ENCODE assay signal across 22 cellular contexts in genomic region chr10:72728462-72728861, GRCh38. TPM values are rescaled to one million over a fixed set of nuclear protein-coding genes. Genes with fewer than 3 reads are reported as not detected.
DNase-seq lines count a peak whose midpoint lies in the region; ATAC-seq and TF ChIP-seq lines count a peak whose summit lies in the region.
"Had no signal": no experiment of that assay in that cellular context is flagged by ENCODE, and none has a peak within 500 bp of the region (broad histone marks: within the 10 kb centered on the region; RNA-seq: fewer than 3 reads in every experiment).

No MANE protein-coding gene starts in this region.

- no TSS peak for BruUV-seq in Calu3 (replicated peaks; lab: Mats Ljungman, UMichigan)

- intact Hi-C loops in Calu3 (cut with micrococcal nuclease; ENCODE audit: unreplicated experiment): no loop called here

- no peaks in the 10 kb centered on the region for H3K36me3 ChIP-seq in HEK293 (ENCODE audit: control insufficient read depth in 2 of 2, insufficient read depth in 1 of 2, low read length in 2 of 2)

- DNase-seq in Calu3 (no peak), mesothelial cell of epicardium (ENCODE audit: low spot score in 2 of 2, unreplicated experiment in 2 of 2) (no peak), medulla oblongata (ENCODE audit: extremely low spot score) (no peak), mucosa of gallbladder (ENCODE audit: low spot score) (no peak), WTC11 (ENCODE audit: low spot score) (no peak)
- DNase-seq in activated naive CD8-positive, alpha-beta T cell treated with anti-CD3 and anti-CD28 coated beads for 36 hours: no peak
- DNase-seq: CD8-positive, alpha-beta T cell; DMS79; GOT3; NCI-H1105 treated with DMSO at 0.1 percent for 48 hours; NCI-H187; NCI-H2227 treated with DMSO at 0.1 percent for 48 hours; NCI-H510A treated with DMSO at 0.1 percent for 48 hours; NCI-H774; PC-3; RPMI8226; SHP77 treated with DMSO at 0.1 percent for 48 hours; SK-N-SH had no signal

- H3K9me3 ChIP-seq in HEK293 (ENCODE audit: control insufficient read depth, insufficient read depth, low read depth, low read length): no peaks in the 10 kb centered on the region
- H3K9me3 ChIP-seq: BLaER1 treated with 17β-estradiol and CSF1 and Interleukin-3, amounts not matched to agents 10 nM and 100 nM; SK-N-SH had no signal

- TF ChIP-seq CTCF in Calu3 (IDR thresholded peaks at IDR 0.05; ENCODE audit: unreplicated experiment) (no peak), HEK293 (tag by site-specific recombination; IDR thresholded peaks at IDR 0.05) (no peak), mesothelial cell of epicardium (IDR thresholded peaks at IDR 0.05; ENCODE audit: unreplicated experiment) (no peak), WTC11 (IDR thresholded peaks at IDR 0.05) (no peak)

- H3K4me1 Mint-ChIP-seq in Calu3 (ENCODE audit: low read depth, unreplicated experiment) (peaks cover 44% of the 10 kb centered on the region), mesothelial cell of epicardium (peaks cover 22% of the 10 kb centered on the region), WTC11 (peaks cover 6% of the 10 kb centered on the region)
- peaks cover 12% of the 10 kb centered on the region for H3K4me1 Mint-ChIP-seq in activated T-helper 17 cell treated with anti-CD3 and anti-CD28 coated beads, Interleukin-2, amount 50 U/mL, for 72 hours
- H3K4me1 Mint-ChIP-seq in activated naive CD8-positive, alpha-beta T cell treated with anti-CD3 and anti-CD28 coated beads for 36 hours: peaks cover 21% of the 10 kb centered on the region

- H3K27ac ChIP-seq in HEK293 (ENCODE audit: extremely low read depth, low read depth, low read length): no peak overlapping the region
- H3K27ac ChIP-seq: BLaER1 treated with 17β-estradiol and CSF1 and Interleukin-3, amounts not matched to agents 10 nM and 100 nM; HL-60 had no signal

- H3K4me3 Mint-ChIP-seq in Calu3 (ENCODE audit: low read depth, unreplicated experiment) (peak overlapping the region; percentile 0), mesothelial cell of epicardium (no peak overlapping the region), WTC11 (no peak overlapping the region)
- H3K4me3 Mint-ChIP-seq in activated T-helper 17 cell treated with anti-CD3 and anti-CD28 coated beads, Interleukin-2, amount 50 U/mL, for 72 hours: peak overlapping the region; percentile 30
- no peak overlapping the region for H3K4me3 Mint-ChIP-seq in activated naive CD8-positive, alpha-beta T cell treated with anti-CD3 and anti-CD28 coated beads for 36 hours
- H3K4me3 Mint-ChIP-seq: CD8-positive, alpha-beta T cell had no signal

- H3K4me1 ChIP-seq in HEK293 (ENCODE audit: control insufficient read depth, insufficient read depth, low read length): 0 out of 2 replicates have a peak, but pooled peaks cover 6% of the 10 kb centered on the region
- H3K4me1 ChIP-seq: BLaER1 treated with 17β-estradiol and CSF1 and Interleukin-3, amounts not matched to agents 10 nM and 100 nM had no signal

- ATAC-seq in activated T-helper 17 cell treated with anti-CD3 and anti-CD28 coated beads, Interleukin-2, amount 50 U/mL, for 72 hours (replicated peaks): no peak
- no peak for ATAC-seq in WTC11
- ATAC-seq: CD8-positive, alpha-beta T cell; PC-3 had no signal

- H3K27me3 Mint-ChIP-seq in Calu3 (ENCODE audit: unreplicated experiment) (no peaks in the 10 kb centered on the region), mesothelial cell of epicardium (ENCODE audit: low read depth) (no peaks in the 10 kb centered on the region), WTC11 (ENCODE audit: low read depth) (no peaks in the 10 kb centered on the region)
- H3K27me3 Mint-ChIP-seq in activated T-helper 17 cell treated with anti-CD3 and anti-CD28 coated beads, Interleukin-2, amount 50 U/mL, for 72 hours: no peaks in the 10 kb centered on the region
- no peaks in the 10 kb centered on the region for H3K27me3 Mint-ChIP-seq in activated naive CD8-positive, alpha-beta T cell treated with anti-CD3 and anti-CD28 coated beads for 36 hours

- CTCF ChIA-PET in Calu3 (lab: Charles Lee) (interaction anchor here (0.5 to 1.1 kb wide), 3 partner anchors 9 to 46 kb away, joined by 3 to 8 read pairs (median 4); no protein-coding TSS in a partner anchor), HEK293 (lab: Yijun Ruan, JAX) (interaction anchor here (0.6 to 0.7 kb wide), 2 partner anchors 9 to 12 kb away, joined by 3 to 5 read pairs; no protein-coding TSS in a partner anchor), WTC11 (lab: Charles Lee) (interaction anchor here (0.5 kb wide), 1 partner anchor 354 kb away, joined by 3 read pairs; no protein-coding TSS in a partner anchor)

- H3K4me3 ChIP-seq in HEK293 (ENCODE audit: low read depth, low read length): no peak overlapping the region
- H3K4me3 ChIP-seq: BLaER1 treated with 17β-estradiol and CSF1 and Interleukin-3, amounts not matched to agents 10 nM and 100 nM had no signal

- H3K27ac Mint-ChIP-seq in Calu3 (ENCODE audit: unreplicated experiment) (peak overlapping the region; percentile 1), mesothelial cell of epicardium (peak overlapping the region; percentile 28), WTC11 (no peak overlapping the region)
- H3K27ac Mint-ChIP-seq in activated T-helper 17 cell treated with anti-CD3 and anti-CD28 coated beads, Interleukin-2, amount 50 U/mL, for 72 hours: no peak overlapping the region
- no peak overlapping the region for H3K27ac Mint-ChIP-seq in activated naive CD8-positive, alpha-beta T cell treated with anti-CD3 and anti-CD28 coated beads for 36 hours
- H3K27ac Mint-ChIP-seq: CD8-positive, alpha-beta T cell had no signal

- H3K9me3 Mint-ChIP-seq in Calu3 (ENCODE audit: low read depth, unreplicated experiment) (no peaks in the 10 kb centered on the region), mesothelial cell of epicardium (no peaks in the 10 kb centered on the region), WTC11 (peaks cover 4% of the 10 kb centered on the region; the same call in 1 of the 2 replicates)
- H3K9me3 Mint-ChIP-seq in activated T-helper 17 cell treated with anti-CD3 and anti-CD28 coated beads, Interleukin-2, amount 50 U/mL, for 72 hours: no peaks in the 10 kb centered on the region
- no peaks in the 10 kb centered on the region for H3K9me3 Mint-ChIP-seq in activated naive CD8-positive, alpha-beta T cell treated with anti-CD3 and anti-CD28 coated beads for 36 hours
- H3K9me3 Mint-ChIP-seq: CD8-positive, alpha-beta T cell had no signal

- POLR2A ChIA-PET in HEK293 (lab: Yijun Ruan, JAX): no interaction called here
- POLR2A ChIA-PET in WTC11 (lab: Charles Lee): no interaction called here

- H3K36me3 Mint-ChIP-seq in Calu3 (ENCODE audit: insufficient read depth, unreplicated experiment) (peaks cover 10% of the 10 kb centered on the region), mesothelial cell of epicardium (peaks cover 13% of the 10 kb centered on the region), WTC11 (peaks cover 6% of the 10 kb centered on the region)
- no peaks in the 10 kb centered on the region for H3K36me3 Mint-ChIP-seq in activated T-helper 17 cell treated with anti-CD3 and anti-CD28 coated beads, Interleukin-2, amount 50 U/mL, for 72 hours (ENCODE audit: low read depth)
- H3K36me3 Mint-ChIP-seq in activated naive CD8-positive, alpha-beta T cell treated with anti-CD3 and anti-CD28 coated beads for 36 hours: peaks cover 2% of the 10 kb centered on the region

TF ChIP-seq in HEK293, 187 proteins besides CTCF, POLR2A, EP300 and RAD21:
- no peak for TF ChIP-seq YY1 (tag by site-specific recombination; IDR thresholded peaks at IDR 0.05)
- TF ChIP-seq ZNF596 (tag by site-specific recombination; IDR thresholded peaks at IDR 0.05): no peak
- peak; percentile 84 for TF ChIP-seq EGR2 (tag by site-specific recombination; IDR thresholded peaks at IDR 0.05; ENCODE audit: low read depth)
- peak; percentile 76 for TF ChIP-seq ZFHX2 (tag by site-specific recombination; conservative IDR thresholded peaks at IDR 0.05)
- TF ChIP-seq ZNF354C (tag by site-specific recombination; IDR thresholded peaks at IDR 0.05; ENCODE audit: borderline replicate concordance, low read depth): no peak
- TF ChIP-seq ZFP37 (tag by site-specific recombination; IDR thresholded peaks at IDR 0.05): no peak
- TF ChIP-seq OVOL3 (tag by site-specific recombination; IDR thresholded peaks at IDR 0.05): no peak
TF ChIP-seq in HEK293: peak in this region for 2.

TF ChIP-seq in WTC11, 78 proteins besides CTCF, POLR2A, EP300 and RAD21 (continues in another document):
- TF ChIP-seq ZSCAN18 (CRISPR knock-in tag; IDR thresholded peaks at IDR 0.05): no peak

RNA-seq across cellular contexts. Expression of gene MCU, which starts 36.5 kb away (rescaled TPM):
- total RNA-seq in Calu3 (2022): 70.2 and 96.6 TPM in 2 replicates
- 10 to 100 TPM; 12.5 to 19.1 TPM for total RNA-seq in activated T-helper 17 cell treated with anti-CD3 and anti-CD28 coated beads, Interleukin-2, amount 50 U/mL, for 72 hours
- total RNA-seq in mesothelial cell of epicardium: 44.6 to 51.4 TPM (median 50.0 TPM) in 3 replicates
- total RNA-seq in activated naive CD8-positive, alpha-beta T cell treated with anti-CD3 and anti-CD28 coated beads for 36 hours: 10 to 100 TPM; 15.3 to 15.5 TPM
- 40.9 TPM for total RNA-seq in mucosa of gallbladder
- total RNA-seq in WTC11 (2021): 36.5 to 41.4 TPM (median 37.2 TPM) in 3 replicates

Comparison
In these comparisons a context has a peak if more than half of its experiments do, and no peak if none do; other contexts are left out.
1. H3K27ac Mint-ChIP-seq: peak in Calu3 (single experiment) and mesothelial cell of epicardium (single experiment); none in activated T-helper 17 cell treated with anti-CD3 and anti-CD28 coated beads, Interleukin-2, amount 50 U/mL, for 72 hours (single experiment), activated naive CD8-positive, alpha-beta T cell treated with anti-CD3 and anti-CD28 coated beads for 36 hours (single experiment) and WTC11 (single experiment).
2. H3K4me3 Mint-ChIP-seq: peak in Calu3 (single experiment) and activated T-helper 17 cell treated with anti-CD3 and anti-CD28 coated beads, Interleukin-2, amount 50 U/mL, for 72 hours (single experiment); none in mesothelial cell of epicardium (single experiment), activated naive CD8-positive, alpha-beta T cell treated with anti-CD3 and anti-CD28 coated beads for 36 hours (single experiment) and WTC11 (single experiment).